In the genomic region with DNA sequence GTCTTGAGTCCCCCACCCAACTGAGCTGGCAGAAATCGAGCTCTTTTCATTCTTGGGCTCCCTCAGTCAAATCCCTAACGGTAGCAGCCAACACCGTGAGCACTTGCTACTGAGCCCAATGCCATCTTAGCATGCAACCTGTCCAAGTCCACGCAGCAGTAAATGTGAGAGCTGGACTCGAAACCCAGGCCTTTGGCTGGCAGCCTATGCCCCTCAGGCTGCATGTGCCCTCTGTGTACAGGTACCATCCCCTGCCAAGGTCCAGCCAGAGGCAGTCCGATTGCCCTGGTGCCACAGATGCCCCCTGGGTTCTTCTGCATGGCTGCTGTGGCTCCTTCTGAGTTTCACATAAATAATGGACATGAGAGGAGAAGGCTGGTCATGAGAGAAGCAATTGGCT, we compare ENCODE assay signal across 18 cellular contexts. TPM values are rescaled to one million over a fixed set of nuclear protein-coding genes. Genes with fewer than 3 reads are reported as not detected.
DNase-seq lines count a peak whose midpoint lies in the region; ATAC-seq and TF ChIP-seq lines count a peak whose summit lies in the region.
"Had no signal": no experiment of that assay in that cellular context is flagged by ENCODE, and none has a peak within 500 bp of the region (broad histone marks: within the 10 kb centered on the region; RNA-seq: fewer than 3 reads in every experiment).

No MANE protein-coding gene starts in this region.

- ATAC-seq in Right ventricle myocardium inferior (no peak), naive B cell (ENCODE audit: low read depth in 2 of 2) (no peak), upper lobe of right lung (no peak), HG03280 (IDR thresholded peaks at IDR 0.05; ENCODE audit: unreplicated experiment) (no peak)

- H3K4me3 ChIP-seq in left ventricle myocardium inferior (no peak overlapping the region), upper lobe of right lung (no peak overlapping the region)
- H3K4me3 ChIP-seq: ascending aorta, thoracic aorta had no signal

- no peaks in the 10 kb centered on the region for H3K36me3 ChIP-seq in left ventricle myocardium inferior
- H3K36me3 ChIP-seq in upper lobe of right lung = no peaks in the 10 kb centered on the region
- H3K36me3 ChIP-seq: ascending aorta, thoracic aorta had no signal

- H3K4me3 Mint-ChIP-seq in activated CD4-positive, alpha-beta memory T cell treated with anti-CD3 and anti-CD28 coated beads for 36 hours = peak overlapping the region; percentile 76
- H3K4me3 Mint-ChIP-seq in naive B cell = peak overlapping the region in 7 of 8 donors; percentile 40 to 87 (median 84)

- CTCF ChIA-PET in activated CD4-positive, alpha-beta memory T cell treated with anti-CD3 and anti-CD28 coated beads for 36 hours (lab: Charles Lee) = interaction anchor here (0.9 to 1.4 kb wide), 2 partner anchors 25 to 218 kb away, joined by 3 read pairs; no protein-coding TSS in a partner anchor

- no peaks in the 10 kb centered on the region for H3K9me3 Mint-ChIP-seq in activated CD4-positive, alpha-beta memory T cell treated with anti-CD3 and anti-CD28 coated beads for 36 hours
- peaks cover 0 to 6% (median 0%) of the 10 kb centered on the region in 7 donors for H3K9me3 Mint-ChIP-seq in naive B cell

- H3K27ac ChIP-seq in left ventricle myocardium inferior (replicated peaks) (peak overlapping the region; percentile 84), upper lobe of right lung (peak overlapping the region; percentile 70)
- H3K27ac ChIP-seq: VCaP had no signal

- no peaks in the 10 kb centered on the region for H3K9me3 ChIP-seq in left ventricle myocardium inferior (replicated peaks)
- H3K9me3 ChIP-seq in upper lobe of right lung = no peaks in the 10 kb centered on the region
- H3K9me3 ChIP-seq: ascending aorta, thoracic aorta had no signal

- no peak for DNase-seq in left ventricle myocardium inferior
- no peak for DNase-seq in Right ventricle myocardium inferior (ENCODE audit: missing footprints)
- DNase-seq in activated CD4-positive, alpha-beta memory T cell treated with anti-CD3 and anti-CD28 coated beads for 36 hours = peak; percentile 8
- DNase-seq in naive B cell = no peak
- no peak for DNase-seq in upper lobe of right lung
- DNase-seq in mesenteric fat pad (ENCODE audit: low spot score) = no peak
- DNase-seq in NCI-H1048 (lab: John Stamatoyannopoulos, UW) = no peak
- DNase-seq: cortex of kidney; mesenchymal stem cell; NCI-H1092; NCI-H226; stimulated activated CD4-positive, alpha-beta T cell treated with anti-CD3 and anti-CD28 coated beads, Interleukin-12 subunit alpha, Interleukin-12 subunit beta, amount 100 ng/mL, for 4 hours had no signal

- peaks cover 21% of the 10 kb centered on the region for H3K36me3 Mint-ChIP-seq in activated CD4-positive, alpha-beta memory T cell treated with anti-CD3 and anti-CD28 coated beads for 36 hours
- peaks cover 0 to 5% of the 10 kb centered on the region in 2 donors for H3K36me3 Mint-ChIP-seq in naive B cell

- intact Hi-C loops in left ventricle myocardium inferior (cut with micrococcal nuclease) = no loop called here
- intact Hi-C loops in Right ventricle myocardium inferior (cut with DNase I) = loop anchor here (5.0 kb wide), 1 partner anchor 103 kb away; no protein-coding TSS in a partner anchor
- intact Hi-C loops in activated CD4-positive, alpha-beta memory T cell treated with anti-CD3 and anti-CD28 coated beads for 36 hours (cut with micrococcal nuclease) = loop anchor here (10.0 kb wide), 1 partner anchor 315 kb away; no protein-coding TSS in a partner anchor
- intact Hi-C loops in upper lobe of right lung (cut with DNase I) = no loop called here

- H3K27me3 ChIP-seq in left ventricle myocardium inferior (ENCODE audit: low read depth) = no peaks in the 10 kb centered on the region
- no peaks in the 10 kb centered on the region for H3K27me3 ChIP-seq in upper lobe of right lung
- H3K27me3 ChIP-seq: ascending aorta had no signal

- POLR2A ChIA-PET in activated CD4-positive, alpha-beta memory T cell treated with anti-CD3 and anti-CD28 coated beads for 36 hours (lab: Charles Lee) = interaction anchor here (0.8 to 4.4 kb wide), 3 partner anchors 10 to 533 kb away, joined by 3 to 77 read pairs (median 3); no protein-coding TSS in a partner anchor

- peaks cover 35% of the 10 kb centered on the region for H3K4me1 Mint-ChIP-seq in activated CD4-positive, alpha-beta memory T cell treated with anti-CD3 and anti-CD28 coated beads for 36 hours (ENCODE audit: low read depth)
- H3K4me1 Mint-ChIP-seq in naive B cell = peaks cover 60 to 78% (median 71%) of the 10 kb centered on the region in 3 donors

- TF ChIP-seq CTCF in left ventricle myocardium inferior (IDR thresholded peaks at IDR 0.05; ENCODE audit: borderline replicate concordance) (no peak), upper lobe of right lung (IDR thresholded peaks at IDR 0.05) (no peak)

- peaks cover 55% of the 10 kb centered on the region for H3K4me1 ChIP-seq in left ventricle myocardium inferior
- peaks cover 29% of the 10 kb centered on the region for H3K4me1 ChIP-seq in upper lobe of right lung

- peak overlapping the region; percentile 86 for H3K27ac Mint-ChIP-seq in activated CD4-positive, alpha-beta memory T cell treated with anti-CD3 and anti-CD28 coated beads for 36 hours
- H3K27ac Mint-ChIP-seq in naive B cell = peak overlapping the region in 5 of 6 donors; percentile 70 to 95 (median 87)

- peaks cover 17% of the 10 kb centered on the region for H3K27me3 Mint-ChIP-seq in activated CD4-positive, alpha-beta memory T cell treated with anti-CD3 and anti-CD28 coated beads for 36 hours
- no peaks in the 10 kb centered on the region for H3K27me3 Mint-ChIP-seq in naive B cell

RNA-seq across cellular contexts. Expression of gene TMEM273, which starts 1.2 kb away (rescaled TPM):
- total RNA-seq in left ventricle myocardium inferior (29.0 TPM), Right ventricle myocardium inferior (27.9 TPM), upper lobe of right lung (63.1 TPM), mesenteric fat pad (17.9 TPM)
- total RNA-seq in activated CD4-positive, alpha-beta memory T cell treated with anti-CD3 and anti-CD28 coated beads for 36 hours = 100 to 1,000 TPM; 106 to 108 TPM
- polyA plus RNA-seq in naive B cell (ENCODE audit: low read depth in 6 of 6) = 1 to 10 TPM; 1.2 to 7.1 (median 2.6) TPM
- total RNA-seq: Daoy had no signal

RNA-seq across cellular contexts. Expression of gene FAM170B, which starts 55.6 kb away (rescaled TPM):
- total RNA-seq in left ventricle myocardium inferior (not detected), Right ventricle myocardium inferior (not detected), upper lobe of right lung (not detected), mesenteric fat pad (not detected)
- total RNA-seq in activated CD4-positive, alpha-beta memory T cell treated with anti-CD3 and anti-CD28 coated beads for 36 hours = not detected
- polyA plus RNA-seq in naive B cell (ENCODE audit: low read depth in 6 of 6) = not detected
- total RNA-seq: ascending aorta, Daoy, omental fat pad, thoracic aorta had no signal

Comparison
In these comparisons a context has a peak if more than half of its experiments do, and no peak if none do; other contexts are left out.
1. intact Hi-C loops: an anchor here in Right ventricle myocardium inferior (5.0 kb wide) and activated CD4-positive, alpha-beta memory T cell treated with anti-CD3 and anti-CD28 coated beads for 36 hours (10.0 kb wide); none called in left ventricle myocardium inferior and upper lobe of right lung.